ENCODE assay signal across 22 cellular contexts in the genomic region with DNA sequence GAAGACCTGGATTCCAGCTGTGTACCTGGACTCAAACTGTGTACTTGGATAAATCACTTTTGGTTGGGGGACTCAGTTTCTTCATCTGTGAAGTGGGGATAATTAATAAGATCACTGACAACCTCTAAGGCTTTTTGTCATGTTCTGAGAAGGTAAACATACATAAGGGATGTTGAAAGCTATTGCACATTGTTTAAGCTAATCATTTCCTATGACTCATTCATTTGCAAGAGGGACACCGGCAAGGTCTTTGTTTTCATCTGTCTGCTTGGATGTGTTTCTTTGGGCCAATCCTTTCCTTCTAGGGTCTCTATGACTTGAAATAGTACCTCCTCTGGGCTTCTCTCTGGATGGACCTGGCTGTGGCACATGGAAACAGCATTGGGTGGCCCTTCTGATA. TPM values are rescaled to one million over a fixed set of nuclear protein-coding genes. Genes with fewer than 3 reads are reported as not detected.
DNase-seq lines count a peak whose midpoint lies in the region; ATAC-seq, FAIRE-seq and TF ChIP-seq lines count a peak whose summit lies in the region.
"Had no signal": no experiment of that assay in that cellular context is flagged by ENCODE, and none has a peak within 500 bp of the region (broad histone marks: within the 10 kb centered on the region; RNA-seq: fewer than 3 reads in every experiment).

No MANE protein-coding gene starts in this region.

- no peak for TF ChIP-seq CTCF in bronchial epithelial cell (IDR thresholded peaks at IDR 0.05; ENCODE audit: insufficient read depth, low read length, severe bottlenecking)

- ATAC-seq in GM21825 (IDR thresholded peaks at IDR 0.05; ENCODE audit: unreplicated experiment): no peak
- ATAC-seq: Right ventricle myocardium inferior had no signal

- DNase-seq in HCEC 1CT (peak; percentile 2), LHCN-M2 (ENCODE audit: low read depth) (peak; percentile 5), bronchial epithelial cell (ENCODE audit: low read depth) (peak; percentile 74), glomerular endothelial cell (ENCODE audit: extremely low read depth, low read depth, low spot score) (peak; percentile 22), H4 (ENCODE audit: low spot score) (no peak), LoVo (ENCODE audit: low spot score) (no peak)
- DNase-seq: DMS 273 treated with DMSO at 0.1 percent for 48 hours, GF-D8, HFFc6, Kasumi-1, NCI-H1436, NCI-H2029, NCI-H2171 treated with DMSO at 0.1 percent for 48 hours, NCI-H446 treated with DMSO at 0.1 percent for 48 hours, SK-N-SH had no signal

- no peak for FAIRE-seq in bronchial epithelial cell (lab: Jason Lieb, UNC)
- FAIRE-seq: GM12891, GM18507, H1 had no signal

- H3K27me3 ChIP-seq in bronchial epithelial cell (ENCODE audit: control insufficient read depth, insufficient read depth, low read length): no peaks in the 10 kb centered on the region

- no peak overlapping the region for H3K4me3 ChIP-seq in bronchial epithelial cell (ENCODE audit: low read depth, low read length)

- H3K36me3 ChIP-seq in bronchial epithelial cell (ENCODE audit: control insufficient read depth, insufficient read depth, low read length): no peaks in the 10 kb centered on the region

RNA-seq across cellular contexts. Expression of a gene that starts 6.8 kb away (rescaled TPM):
- not detected in 2 replicates for total RNA-seq in LHCN-M2 (2014; rRNA removed)
- polyA plus RNA-seq in LHCN-M2 (2012): not detected
- not detected in 2 replicates for total RNA-seq in bronchial epithelial cell
- total RNA-seq in glomerular endothelial cell: not detected in 2 replicates
- total RNA-seq in H4 (2014; rRNA removed; shearing (Covaris generic)): not detected in 2 replicates
- total RNA-seq: HFFc6, Right ventricle myocardium inferior had no signal
- polyA plus RNA-seq: CD14-positive monocyte, IgD-negative memory B cell had no signal

Comparison
In these comparisons a context has a peak if more than half of its experiments do, and no peak if none do; other contexts are left out.
1. DNase-seq: peak in HCEC 1CT (single experiment), LHCN-M2 (single experiment), bronchial epithelial cell (single experiment) and glomerular endothelial cell (single experiment); none in H4 (single experiment) and LoVo (single experiment).